ENCODE assay signal across 21 cellular contexts in genomic region chr12:106070611-106071010, GRCh38.
"Had no signal": no experiment of that assay in that cellular context is flagged by ENCODE, and none has a peak within 500 bp of the region (broad histone marks: within the 10 kb centered on the region; RNA-seq: fewer than 3 reads in every experiment).

No MANE protein-coding gene starts in this region.

- H3K4me3 ChIP-seq: adrenal gland, breast epithelium, colonic mucosa, upper lobe of left lung had no signal

- H3K27ac ChIP-seq: breast epithelium, colonic mucosa, epithelial cell of prostate had no signal

- H3K4me1 ChIP-seq: breast epithelium, colonic mucosa had no signal

- DNase-seq: activated B cell treated with CpG ODN at 0.5 μM for 24 hours; activated CD4-positive, alpha-beta T cell treated with anti-CD3 and anti-CD28 coated beads for 36 hours; activated CD4-positive, alpha-beta T cell treated with anti-CD3 and anti-CD28 coated beads, Interleukin-2, amount 50 U/mL, for 4 hours; activated CD8-positive, alpha-beta memory T cell treated with anti-CD3 and anti-CD28 coated beads for 24 hours; activated CD8-positive, alpha-beta memory T cell treated with anti-CD3 and anti-CD28 coated beads, Interleukin-2, amount 50 U/mL, for 48 hours; activated naive CD4-positive, alpha-beta T cell; activated T-cell treated with anti-CD3 and anti-CD28 coated beads, Interleukin-2, amount 50 U/mL, for 4 hours; adrenal gland; colonic mucosa; foreskin fibroblast; mammary epithelial cell; naive thymus-derived CD8-positive, alpha-beta T cell; retina; stimulated activated CD4-positive, alpha-beta T cell treated with anti-CD3 and anti-CD28 coated beads, Interleukin-2, amount 100 ng/mL, for 48 hours; stimulated activated CD8-positive, alpha-beta memory T cell treated with anti-CD3 and anti-CD28 coated beads, Interleukin-4, amount 100 ng/mL, for 48 hours; stimulated activated naive B cell treated with anti-CD40 and anti-IgM and Interleukin-4, amounts not matched to agents 10 μg/mL and 1 μg/mL and 100 μg/mL, for 72 hours; T-helper 17 cell; upper lobe of left lung had no signal

- H3K27me3 ChIP-seq: adrenal gland, breast epithelium, colonic mucosa, upper lobe of left lung had no signal

- ATAC-seq: activated CD4-positive, alpha-beta T cell treated with anti-CD3 and anti-CD28 coated beads for 36 hours; activated T-cell treated with anti-CD3 and anti-CD28 coated beads, Interleukin-2, amount 50 U/mL, for 4 hours; left lobe of liver; naive thymus-derived CD8-positive, alpha-beta T cell; stimulated activated naive B cell treated with anti-CD40 and anti-IgM and Interleukin-4, amounts not matched to agents 10 μg/mL and 1 μg/mL and 100 μg/mL, for 72 hours; T-helper 17 cell had no signal

- H3K9me3 ChIP-seq: adrenal gland, breast epithelium, colonic mucosa, upper lobe of left lung had no signal

- H3K36me3 ChIP-seq: breast epithelium, colonic mucosa had no signal
